8 cellular contexts compared by ENCODE assay signal in the genomic region with DNA sequence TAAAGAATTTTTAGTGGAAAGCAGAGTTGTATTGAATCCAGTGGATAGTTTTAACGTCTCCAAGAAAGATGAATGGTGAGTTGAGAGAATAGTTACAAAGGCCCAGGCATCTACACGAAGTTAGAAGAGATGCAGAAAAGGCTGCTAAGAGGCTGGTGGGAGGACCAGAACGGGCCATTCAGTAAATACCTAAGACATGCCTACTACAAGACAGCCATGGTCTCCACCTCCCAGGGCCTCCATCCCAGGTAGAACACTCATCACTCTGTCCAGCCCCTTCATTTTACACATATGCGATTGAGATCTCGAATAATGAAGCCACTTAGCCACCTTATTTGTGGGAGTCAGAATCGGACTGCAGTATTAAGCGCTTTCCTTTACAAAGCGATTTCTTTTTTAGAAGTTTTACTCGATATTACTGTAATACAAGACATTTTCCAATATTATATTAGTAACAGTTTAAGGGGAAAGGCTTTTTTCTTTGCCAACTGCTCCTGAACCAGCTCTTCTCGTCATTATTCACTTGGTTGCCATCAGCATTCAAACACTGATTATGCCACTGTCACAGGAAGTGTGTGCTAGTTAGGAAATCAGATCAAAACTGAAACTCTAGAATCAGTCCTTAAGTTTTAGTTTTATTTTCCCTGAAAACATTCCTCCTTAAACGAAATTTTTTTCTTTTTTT. TPM values are rescaled to one million over a fixed set of nuclear protein-coding genes. Genes with fewer than 3 reads are reported as not detected.
DNase-seq lines count a peak whose midpoint lies in the region; ATAC-seq and TF ChIP-seq lines count a peak whose summit lies in the region.

No MANE protein-coding gene starts in this region.

- peaks cover 19% of the 10 kb centered on the region for H3K27me3 Mint-ChIP-seq in H9 (ENCODE audit: low read depth)
- no peaks in the 10 kb centered on the region for H3K27me3 Mint-ChIP-seq in T-helper 17 cell

- TF ChIP-seq CTCF in H9 (conservative IDR thresholded peaks at IDR 0.05) = no peak
- TF ChIP-seq CTCF in fibroblast of mammary gland (conservative IDR thresholded peaks at IDR 0.05; ENCODE audit: control insufficient read depth, insufficient read depth, low read depth, low read length) = no peak

- H2AFZ ChIP-seq in H9 (ENCODE audit: low read length) = no peak overlapping the region

- H3K9me3 ChIP-seq in H9 (ENCODE audit: control insufficient read depth, low read depth, low read length) (no peaks in the 10 kb centered on the region), T-helper 17 cell (ENCODE audit: control insufficient read depth, low read length, poor library complexity, severe bottlenecking) (no peaks in the 10 kb centered on the region), skeletal muscle tissue (ENCODE audit: control insufficient read depth in 3 of 3, low read length in 3 of 3) (no peaks in the 10 kb centered on the region)

- H3K4me1 Mint-ChIP-seq in H9 = peaks cover 28 to 29% of the 10 kb centered on the region in 2 experiments
- peaks cover 59% of the 10 kb centered on the region for H3K4me1 Mint-ChIP-seq in T-helper 17 cell

- H2BK12ac ChIP-seq in H9 (ENCODE audit: insufficient read length, low read depth, low read length) = no peak overlapping the region

- no peak overlapping the region for H3K4ac ChIP-seq in H9 (ENCODE audit: low read depth, low read length)

- no peak overlapping the region for H3K27ac ChIP-seq in H9 (ENCODE audit: insufficient read length, low read depth, low read length)
- H3K27ac ChIP-seq in skeletal muscle tissue (ENCODE audit: low read depth, low read length) = peak overlapping the region; percentile 98

- H3K79me1 ChIP-seq in H9 (ENCODE audit: insufficient read depth, low read depth, low read length, poor library complexity, severe bottlenecking) = no peaks in the 10 kb centered on the region

- H3K9me3 Mint-ChIP-seq in H9 = no peaks in the 10 kb centered on the region

- H3K36me3 Mint-ChIP-seq in H9 (ENCODE audit: insufficient read depth in 1 of 3, low read depth in 3 of 3) = peaks cover 3 to 17% (median 8%) of the 10 kb centered on the region in 3 experiments; a peak in 6 of 7 replicates
- peaks cover 9% of the 10 kb centered on the region for H3K36me3 Mint-ChIP-seq in T-helper 17 cell (ENCODE audit: low read depth)

- H3K27ac Mint-ChIP-seq in H9 (no peak overlapping the region), T-helper 17 cell (peak overlapping the region; percentile 99)

- no peak overlapping the region for H3K14ac ChIP-seq in H9 (ENCODE audit: insufficient read depth, low read length)

- no peak overlapping the region for H4K91ac ChIP-seq in H9 (ENCODE audit: insufficient read length, low read depth, low read length)

- no peaks in the 10 kb centered on the region; the same call in 1 of the 2 replicates for H3K79me2 ChIP-seq in H9 (ENCODE audit: insufficient read depth, low read length)

- no peak overlapping the region for H2BK120ac ChIP-seq in H9 (ENCODE audit: low read depth, low read length, poor library complexity, severe bottlenecking)

- peaks cover 0 to 5% (median 0%) of the 10 kb centered on the region in 3 donors for H3K36me3 ChIP-seq in skeletal muscle tissue (ENCODE audit: control insufficient read depth in 3 of 3, insufficient read depth in 3 of 3, low read length in 3 of 3)

- no CpG with 5 or more reads among the region's 11 CpGs for WGBS in H9 (ENCODE audit: extremely low coverage, insufficient read length, low lambda C conversion rate)

- no peak overlapping the region for H2AK5ac ChIP-seq in H9 (ENCODE audit: insufficient read length, low read length)

- no peak overlapping the region for H3K18ac ChIP-seq in H9 (ENCODE audit: insufficient read length, low read depth, low read length)

- H3K27me3 ChIP-seq in H9 (ENCODE audit: insufficient read depth, low read length) (peaks cover 5% of the 10 kb centered on the region; the same call in 1 of the 2 replicates), skeletal muscle tissue (ENCODE audit: control insufficient read depth in 3 of 3, insufficient read depth in 3 of 3, low read length in 3 of 3) (no peaks in the 10 kb centered on the region)

- H2BK20ac ChIP-seq in H9 (ENCODE audit: low read depth, low read length, poor library complexity, severe bottlenecking) = no peak overlapping the region

- H3K4me3 ChIP-seq in fibroblast of mammary gland (ENCODE audit: control insufficient read depth, low read depth, low read length) (peak overlapping the region; percentile 87), skeletal muscle tissue (ENCODE audit: low read length in 3 of 3) (peak overlapping the region; percentile 45 to 97 (median 46))

- H2BK15ac ChIP-seq in H9 (ENCODE audit: low read depth, low read length) = no peak overlapping the region

- DNase-seq in H9 = no peak
- no peak for DNase-seq in T-helper 17 cell
- DNase-seq in fibroblast of mammary gland (ENCODE audit: low read depth) = peak; percentile 23
- DNase-seq in NCI-H146 (lab: John Stamatoyannopoulos, UW) = no peak
- DNase-seq in OCI-M2 (lab: John Stamatoyannopoulos, UW; ENCODE audit: unreplicated experiment) = no peak
- DNase-seq in activated gamma-delta T cell treated with Interleukin-2 at 50 U/mL for 16 hours = no peak

- no peaks in the 10 kb centered on the region for H4K20me1 ChIP-seq in H9 (ENCODE audit: control insufficient read depth, insufficient read depth, insufficient read length)

- H3K23me2 ChIP-seq in H9 (ENCODE audit: insufficient read length, low read depth, low read length, poor library complexity, severe bottlenecking) = peaks cover 4% of the 10 kb centered on the region

- H2BK5ac ChIP-seq in H9 (ENCODE audit: insufficient read length, low read length) = no peak overlapping the region

- H3K4me2 ChIP-seq in H9 (ENCODE audit: insufficient read depth, insufficient read length, low read length) = peak overlapping the region; percentile 9

- H3K23ac ChIP-seq in H9 (ENCODE audit: insufficient read length, low read depth, low read length) = no peak overlapping the region

- H3K4me1 ChIP-seq in H9 (ENCODE audit: insufficient read depth, low read length) (no peaks in the 10 kb centered on the region), skeletal muscle tissue (ENCODE audit: control insufficient read depth in 3 of 3, insufficient read depth in 3 of 3, low read length in 3 of 3) (peaks cover 32 to 53% (median 44%) of the 10 kb centered on the region in 3 donors)

- no peak overlapping the region for H3K56ac ChIP-seq in H9 (ENCODE audit: insufficient read length, low read depth, low read length)

- no peak overlapping the region for H3T11ph ChIP-seq in H9 (ENCODE audit: low read length)

- no peak overlapping the region for H4K5ac ChIP-seq in H9 (ENCODE audit: insufficient read length, low read depth, low read length)

- H3K9ac ChIP-seq in H9 (ENCODE audit: extremely low read depth, insufficient read length, low read length) (no peak overlapping the region), skeletal muscle tissue (ENCODE audit: low read depth in 1 of 3, low read length in 3 of 3) (peak overlapping the region; percentile 60 to 99 (median 76))

- H3K4me3 Mint-ChIP-seq in H9 = peak overlapping the region; percentile 93 to 98
- peak overlapping the region; percentile 96 for H3K4me3 Mint-ChIP-seq in T-helper 17 cell

- peak; percentile 32 for ATAC-seq in T-helper 17 cell
- no peak for ATAC-seq in HG03025 (IDR thresholded peaks at IDR 0.05; ENCODE audit: low FRiP score, unreplicated experiment)

- no peak overlapping the region for H4K8ac ChIP-seq in H9 (replicated peaks; ENCODE audit: insufficient read length, low read depth, low read length)

RNA-seq across cellular contexts. Expression of a gene that starts 1.6 kb away (rescaled TPM):
- total RNA-seq in H9 (2021) (105 and 117 TPM in 2 replicates), T-helper 17 cell (100 to 1,000 TPM in 1 of 2 donors, 10 to 100 TPM in 1; 87.2 to 107 TPM), skeletal muscle tissue (32.4 TPM)

RNA-seq across cellular contexts. Expression of a gene that starts 6.9 kb away (rescaled TPM):
- total RNA-seq in H9 (2021) (0.09 and 0.20 TPM in 2 replicates), T-helper 17 cell (10 to 100 TPM; 28.9 to 36.1 TPM), skeletal muscle tissue (5.7 TPM)
